ENCODE assay signal across 9 cellular contexts in the genomic region with DNA sequence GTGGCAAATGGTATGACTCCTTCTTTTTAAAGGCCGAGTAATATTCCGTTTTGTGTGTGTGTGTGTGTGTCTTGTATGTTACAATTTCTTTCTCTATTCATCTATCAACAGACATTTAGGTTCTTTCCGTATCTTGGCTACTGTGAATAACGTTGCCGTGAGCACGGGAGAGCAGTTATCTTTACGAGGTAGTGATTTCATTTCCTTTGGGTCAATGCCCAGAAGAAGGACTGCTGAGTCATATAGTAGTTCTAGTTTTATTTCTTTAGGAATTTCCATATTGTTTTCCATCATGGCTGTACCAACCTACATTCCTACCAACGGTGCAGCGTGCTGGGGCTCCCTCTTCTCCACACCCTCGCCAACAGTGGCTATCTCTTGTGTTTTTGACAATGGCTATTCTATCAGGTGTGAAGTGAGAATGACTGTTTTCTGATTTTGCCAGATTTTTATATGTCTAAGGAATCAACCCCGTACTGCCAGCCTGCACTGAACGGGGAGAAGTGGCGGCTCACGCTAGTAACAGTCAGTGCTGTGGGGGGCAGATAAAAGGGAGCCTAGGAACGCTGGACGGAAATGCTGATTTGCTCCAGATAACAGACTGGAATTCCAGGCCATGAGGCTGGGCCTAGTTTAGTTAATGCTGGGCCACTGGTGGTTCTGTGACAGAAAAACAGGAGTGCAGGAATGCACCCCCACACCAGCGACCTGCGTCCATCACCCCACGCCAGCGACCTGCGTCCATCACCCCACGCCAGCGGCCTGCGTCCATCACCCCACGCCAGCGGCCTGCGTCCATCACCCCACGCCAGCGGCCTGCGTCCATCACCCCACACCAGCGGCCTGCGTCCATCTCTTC.
DNase-seq lines count a peak whose midpoint lies in the region; ATAC-seq and TF ChIP-seq lines count a peak whose summit lies in the region.
"Had no signal": no experiment of that assay in that cellular context is flagged by ENCODE, and none has a peak within 500 bp of the region (broad histone marks: within the 10 kb centered on the region; RNA-seq: fewer than 3 reads in every experiment).

No MANE protein-coding gene starts in this region.

- no peaks in the 10 kb centered on the region for H3K79me2 ChIP-seq in hepatocyte

- H3K4me1 ChIP-seq in hepatocyte (ENCODE audit: insufficient read depth), result peaks cover 22% of the 10 kb centered on the region
- peaks cover 17 to 49% (median 42%) of the 10 kb centered on the region in 4 donors for H3K4me1 ChIP-seq in upper lobe of left lung

- peak overlapping the region; percentile 72 for H3K27ac ChIP-seq in hepatocyte
- H3K27ac ChIP-seq in upper lobe of left lung, result peak overlapping the region; percentile 51 to 76 (median 68)

- TF ChIP-seq CTCF in hepatocyte (IDR thresholded peaks at IDR 0.05; ENCODE audit: poor library complexity), result no peak
- TF ChIP-seq CTCF in upper lobe of left lung (IDR thresholded peaks at IDR 0.05), result no peak

- peak in 2 of 4 donors; percentile 42 to 64 for TF ChIP-seq EP300 in upper lobe of left lung (IDR thresholded peaks at IDR 0.05)

- no peak overlapping the region for H3K4me2 ChIP-seq in hepatocyte

- no peaks in the 10 kb centered on the region for H3K27me3 ChIP-seq in hepatocyte
- H3K27me3 ChIP-seq in upper lobe of left lung, result no peaks in the 10 kb centered on the region

- H3K4me3 ChIP-seq in hepatocyte, result no peak overlapping the region
- H3K4me3 ChIP-seq in upper lobe of left lung, result no peak overlapping the region

- no peaks in the 10 kb centered on the region for H3K9me3 ChIP-seq in hepatocyte (ENCODE audit: low read depth)
- H3K9me3 ChIP-seq in upper lobe of left lung, result no peaks in the 10 kb centered on the region

- H3K36me3 ChIP-seq in hepatocyte (replicated peaks; ENCODE audit: insufficient read depth, low read depth) (no peaks in the 10 kb centered on the region), upper lobe of left lung (no peaks in the 10 kb centered on the region)

- TF ChIP-seq POLR2A in upper lobe of left lung (IDR thresholded peaks at IDR 0.05), result no peak

- DNase-seq in DMS 273 (lab: John Stamatoyannopoulos, UW; ENCODE audit: unreplicated experiment), result peak; percentile 61
- no peak for DNase-seq in DMS 273 treated with DMSO at 0.1 percent for 48 hours (lab: John Stamatoyannopoulos, UW)
- DNase-seq in amniotic epithelial cell (ENCODE audit: low read depth), result peak; percentile 97
- DNase-seq in hepatocyte (ENCODE audit: low spot score), result peak; percentile 69
- no peak for DNase-seq in upper lobe of left lung
- no peak for DNase-seq in activated naive CD4-positive, alpha-beta T cell (lab: John Stamatoyannopoulos, UW)
- DNase-seq: stimulated activated naive CD4-positive, alpha-beta T cell treated with Interleukin-2 at 50 U/mL for 16 hours had no signal

- H3K9me2 ChIP-seq in hepatocyte (replicated peaks; ENCODE audit: insufficient read depth), result no peaks in the 10 kb centered on the region

- ATAC-seq in upper lobe of left lung (ENCODE audit: low FRiP score in 2 of 2), result peak in 1 of 2 donors; percentile 53
- no peak for ATAC-seq in HG03432 (IDR thresholded peaks at IDR 0.05; ENCODE audit: unreplicated experiment)
- ATAC-seq in GM19452 (IDR thresholded peaks at IDR 0.05; ENCODE audit: unreplicated experiment), result no peak

- no peaks in the 10 kb centered on the region for H4K20me1 ChIP-seq in hepatocyte (ENCODE audit: insufficient read depth, poor library complexity, severe bottlenecking)

- H2AFZ ChIP-seq in hepatocyte, result no peak overlapping the region

- WGBS in hepatocyte (ENCODE audit: low lambda C conversion rate, missing lambda C conversion rate), result 81% methylated on average over 32 of the region's 32 CpGs
- whole genome bisulfite sequencing in upper lobe of left lung, 2 donors, result 74 to 76% methylated on average over 32 of the region's 32 CpGs

Comparison
In these comparisons a context has a peak if more than half of its experiments do, and no peak if none do; other contexts are left out.
1. DNase-seq: peak in DMS 273 (single experiment), amniotic epithelial cell (single experiment) and hepatocyte (single experiment); none in DMS 273 treated with DMSO at 0.1 percent for 48 hours (single experiment), upper lobe of left lung (0 of 2) and activated naive CD4-positive, alpha-beta T cell (0 of 4).